ENCODE assay signal across 25 cellular contexts in genomic region chr15:26442680-26443079, GRCh38.
DNase-seq lines count a peak whose midpoint lies in the region; ATAC-seq, FAIRE-seq and TF ChIP-seq lines count a peak whose summit lies in the region.
"Had no signal": no experiment of that assay in that cellular context is flagged by ENCODE, and none has a peak within 500 bp of the region (broad histone marks: within the 10 kb centered on the region; RNA-seq: fewer than 3 reads in every experiment).

No MANE protein-coding gene starts in this region.

- no peak for FAIRE-seq in HepG2 (lab: Jason Lieb, UNC)
- FAIRE-seq: A204.1, GM12878, GM12892, GM18507 had no signal

- TF ChIP-seq EP300 in HepG2 (IDR thresholded peaks at IDR 0.05; ENCODE audit: low read depth in 2 of 2, low read length in 2 of 2) = no peak
- TF ChIP-seq EP300 in HepG2 (CRISPR knock-in tag; IDR thresholded peaks at IDR 0.05; ENCODE audit: borderline replicate concordance) = no peak
- no peak for TF ChIP-seq EP300 in sigmoid colon (IDR thresholded peaks at IDR 0.05)

- H3K9ac ChIP-seq in HepG2 (ENCODE audit: insufficient read depth, low read depth, low read length) = no peak overlapping the region
- H3K9ac ChIP-seq: BLaER1 had no signal

- DNase-seq in right atrium auricular region (ENCODE audit: low spot score) = no peak
- DNase-seq in left cardiac atrium = no peak
- DNase-seq in HepG2 (ENCODE audit: low spot score) = no peak
- no peak for DNase-seq in right lobe of liver
- DNase-seq in sigmoid colon = no peak
- DNase-seq: 8988T; ACHN; BE2C; C1 segment of cervical spinal cord; CD4-positive, alpha-beta memory T cell; CD4-positive, CD25-positive, alpha-beta regulatory T cell; CD8-positive, alpha-beta memory T cell; COR-L47; DMS 273 treated with DMSO at 0.1 percent for 48 hours; DMS153; DMS53; DMS79; DND-41; EL; GDM1 had no signal

- no peaks in the 10 kb centered on the region for H4K20me1 ChIP-seq in HepG2 (ENCODE audit: insufficient read depth, low read length)
- H4K20me1 ChIP-seq: BLaER1 had no signal

- BruUV-seq in HepG2 (replicated peaks; lab: Mats Ljungman, UMichigan) = no TSS peak

- in situ Hi-C loops in HepG2 (cut with HindIII; ENCODE audit: extremely low pct_ligation_motif_present, low pct_unique_long_range_greater_than_20kb) = no loop called here

- H3K4me2 ChIP-seq in HepG2 (ENCODE audit: low read depth, low read length) = no peak overlapping the region
- H3K4me2 ChIP-seq: BLaER1 had no signal

- H3K4me1 ChIP-seq in right atrium auricular region (peaks cover 3 to 13% of the 10 kb centered on the region in 2 donors), HepG2 (ENCODE audit: insufficient read depth, low read length) (no peaks in the 10 kb centered on the region), right lobe of liver (no peaks in the 10 kb centered on the region), sigmoid colon (no peaks in the 10 kb centered on the region)
- H3K4me1 ChIP-seq: BE2C had no signal

- POLR2A ChIA-PET in HepG2 (lab: Yijun Ruan, JAX) = no interaction called here

- H2AFZ ChIP-seq in HepG2 (ENCODE audit: low read length) = no peak overlapping the region

- no peaks in the 10 kb centered on the region for H3K79me2 ChIP-seq in HepG2 (ENCODE audit: insufficient read depth, low read length)

- TF ChIP-seq CTCF in right atrium auricular region (IDR thresholded peaks at IDR 0.05) (no peak), HepG2 (CRISPR knock-in tag; IDR thresholded peaks at IDR 0.05) (no peak), right lobe of liver (IDR thresholded peaks at IDR 0.05) (no peak), sigmoid colon (IDR thresholded peaks at IDR 0.05) (no peak)

- ATAC-seq in left cardiac atrium (no peak), HepG2 (no peak), right lobe of liver (no peak)
- ATAC-seq: GM12878 had no signal

- 11% methylated on average over 5 of the region's 5 CpGs for WGBS in HepG2 (ENCODE audit: low lambda C conversion rate)
- 58% methylated on average over 5 of the region's 5 CpGs for WGBS in right lobe of liver (ENCODE audit: insufficient coverage, low coverage, low lambda C conversion rate, missing lambda C conversion rate)
- 84 to 91% methylated on average over 5 of the region's 5 CpGs for WGBS in sigmoid colon, 2 donors

- H3K27ac ChIP-seq in right atrium auricular region = peak overlapping the region; percentile 80 to 91
- H3K27ac ChIP-seq in HepG2 (ENCODE audit: extremely low read length, insufficient read depth, low read length) = no peak overlapping the region
- no peak overlapping the region for H3K27ac ChIP-seq in right lobe of liver
- H3K27ac ChIP-seq in sigmoid colon = no peak overlapping the region
- H3K27ac ChIP-seq: BLaER1 had no signal

- H3K27me3 ChIP-seq in right atrium auricular region (no peaks in the 10 kb centered on the region), HepG2 (ENCODE audit: control insufficient read depth in 1 of 2, insufficient read depth in 2 of 2, low read length in 2 of 2) (no peaks in the 10 kb centered on the region), right lobe of liver (no peaks in the 10 kb centered on the region), sigmoid colon (no peaks in the 10 kb centered on the region)
- H3K27me3 ChIP-seq: BE2C, BLaER1 had no signal

- no peak for TF ChIP-seq RAD21 in HepG2 (CRISPR knock-in tag; IDR thresholded peaks at IDR 0.05)

- intact Hi-C loops in left cardiac atrium (cut with DNase I) (loop anchor here in 1 of 2 donors (5.0 to 10.0 kb wide), 2 partner anchors 45 to 178 kb away; no protein-coding TSS in a partner anchor), HepG2 (cut with micrococcal nuclease; ENCODE audit: unreplicated experiment) (no loop called here), right lobe of liver (cut with DNase I) (no loop called here), sigmoid colon (cut with DNase I) (no loop called here)

- H3K9me3 ChIP-seq in right atrium auricular region (no peaks in the 10 kb centered on the region), HepG2 (ENCODE audit: low read length) (peaks cover 97% of the 10 kb centered on the region), right lobe of liver (no peaks in the 10 kb centered on the region), sigmoid colon (peaks cover 0 to 2% (median 0%) of the 10 kb centered on the region in 4 donors)
- H3K9me3 ChIP-seq: BE2C, BLaER1 had no signal

- H3K4me3 ChIP-seq in right atrium auricular region = no peak overlapping the region
- no peak overlapping the region for H3K4me3 ChIP-seq in HepG2 (replicated peaks in 1 of 3; ENCODE audit: insufficient read depth in 1 of 3, low read depth in 2 of 3, low read length in 3 of 3)
- H3K4me3 ChIP-seq in right lobe of liver = no peak overlapping the region
- H3K4me3 ChIP-seq in sigmoid colon = no peak overlapping the region
- H3K4me3 ChIP-seq: BLaER1, GM12878 had no signal

- CTCF ChIA-PET in HepG2 (lab: Yijun Ruan, JAX; ENCODE audit: low intra/inter-chr PET ratio, low total read pairs) = no interaction called here

- TF ChIP-seq POLR2A in HepG2 (IDR thresholded peaks at IDR 0.05; ENCODE audit: insufficient read depth in 1 of 2, low read depth in 2 of 2, low read length in 2 of 2) (no peak), right lobe of liver (IDR thresholded peaks at IDR 0.05) (no peak), sigmoid colon (IDR thresholded peaks at IDR 0.05) (no peak)

- H3K36me3 ChIP-seq in right atrium auricular region = no peaks in the 10 kb centered on the region
- H3K36me3 ChIP-seq in HepG2 (replicated peaks in 1 of 2; ENCODE audit: control insufficient read depth in 1 of 2, insufficient read depth in 2 of 2, low read length in 2 of 2) = no peaks in the 10 kb centered on the region
- no peaks in the 10 kb centered on the region for H3K36me3 ChIP-seq in right lobe of liver
- no peaks in the 10 kb centered on the region for H3K36me3 ChIP-seq in sigmoid colon
- H3K36me3 ChIP-seq: BE2C, BLaER1 had no signal

TF ChIP-seq in HepG2, 621 proteins besides CTCF, POLR2A, EP300 and RAD21:
- TF ChIP-seq, protein P1, sequence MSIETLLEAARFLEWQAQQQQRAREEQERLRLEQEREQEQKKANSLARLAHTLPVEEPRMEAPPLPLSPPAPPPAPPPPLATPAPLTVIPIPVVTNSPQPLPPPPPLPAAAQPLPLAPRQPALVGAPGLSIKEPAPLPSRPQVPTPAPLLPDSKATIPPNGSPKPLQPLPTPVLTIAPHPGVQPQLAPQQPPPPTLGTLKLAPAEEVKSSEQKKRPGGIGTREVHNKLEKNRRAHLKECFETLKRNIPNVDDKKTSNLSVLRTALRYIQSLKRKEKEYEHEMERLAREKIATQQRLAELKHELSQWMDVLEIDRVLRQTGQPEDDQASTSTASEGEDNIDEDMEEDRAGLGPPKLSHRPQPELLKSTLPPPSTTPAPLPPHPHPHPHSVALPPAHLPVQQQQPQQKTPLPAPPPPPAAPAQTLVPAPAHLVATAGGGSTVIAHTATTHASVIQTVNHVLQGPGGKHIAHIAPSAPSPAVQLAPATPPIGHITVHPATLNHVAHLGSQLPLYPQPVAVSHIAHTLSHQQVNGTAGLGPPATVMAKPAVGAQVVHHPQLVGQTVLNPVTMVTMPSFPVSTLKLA (IDR thresholded peaks at IDR 0.05) = peak; percentile 93
- no peak for TF ChIP-seq KDM4B (CRISPR knock-in tag; IDR thresholded peaks at IDR 0.05)
- no peak for TF ChIP-seq ZNF136 (CRISPR knock-in tag; IDR thresholded peaks at IDR 0.05; ENCODE audit: low read depth)
- no peak for TF ChIP-seq ZNF660 (CRISPR knock-in tag; IDR thresholded peaks at IDR 0.05; ENCODE audit: borderline replicate concordance, low read depth)
- no peak for TF ChIP-seq SKI (IDR thresholded peaks at IDR 0.05; ENCODE audit: partially characterized antibody)
- TF ChIP-seq HNRNPH1 (optimal IDR thresholded peaks at IDR 0.05; ENCODE audit: low read depth, low read length) = no peak

Comparison
In these comparisons a context has a peak if more than half of its experiments do, and no peak if none do; other contexts are left out.
1. H3K27ac ChIP-seq: peak in right atrium auricular region (2 of 2); none in HepG2 (single experiment), right lobe of liver (0 of 3) and sigmoid colon (0 of 4).